15 cellular contexts compared by ENCODE assay signal in genomic region chr11:50078946-50079345, GRCh38. TPM values are rescaled to one million over a fixed set of nuclear protein-coding genes. Genes with fewer than 3 reads are reported as not detected.
A peak's percentile ranks its signal among the peaks of the same experiment; 100 is the strongest.
DNase-seq lines count a peak whose midpoint lies in the region; TF ChIP-seq lines count a peak whose summit lies in the region.
"Not testable (repeated sequence)": the region's sequence is repeated elsewhere in the genome, so short reads cannot be mapped to it uniquely, and the experiment has no call there.
"Had no signal": no experiment of that assay in that cellular context is flagged by ENCODE, and none has a peak within 500 bp of the region (broad histone marks: within the 10 kb centered on the region; RNA-seq: fewer than 3 reads in every experiment).

No MANE protein-coding gene starts in this region.

- not testable (repeated sequence) for H3K79me2 ChIP-seq in PC-9 (ENCODE audit: low read depth)

- H3K27ac ChIP-seq in PC-9 (0 out of 2 replicates have a peak overlapping the region, but pooled peaks have one; percentile 12), epithelial cell of prostate (peak overlapping the region; percentile 59)

- not testable (repeated sequence) for H3K4me3 ChIP-seq in MG63, PC-9

- not testable (repeated sequence) for H3K9me2 ChIP-seq in PC-9 (ENCODE audit: insufficient read depth)

- H3K9me3 ChIP-seq in MG63; PC-9 (ENCODE audit: insufficient read depth, low read depth): not testable (repeated sequence)

- intact Hi-C loops in PC-9 (cut with micrococcal nuclease; ENCODE audit: unreplicated experiment), result not testable (repeated sequence)

- POLR2A ChIA-PET in PC-9 (lab: Charles Lee; ENCODE audit: unreplicated experiment), result not testable (repeated sequence)

- not testable (repeated sequence) for H3F3A ChIP-seq in PC-9 (ENCODE audit: insufficient read depth, low read depth)

- not testable (repeated sequence) for H3K27me3 ChIP-seq in MG63; PC-9 (ENCODE audit: insufficient read depth, low read depth)

- H2AFZ ChIP-seq in PC-9, result not testable (repeated sequence)

- CTCF ChIA-PET in PC-9 (lab: Charles Lee), result not testable (repeated sequence)

- peaks cover 11% of the 10 kb centered on the region; the same call in 1 of the 2 replicates for H3K4me1 ChIP-seq in PC-9 (replicated peaks; ENCODE audit: insufficient read depth)

- TF ChIP-seq CTCF in PC-9 (conservative IDR thresholded peaks at IDR 0.05), result not testable (repeated sequence)

- not testable (repeated sequence) for BruUV-seq in PC-9 (replicated peaks; lab: Mats Ljungman, UMichigan)

- H3K4me2 ChIP-seq in PC-9, result not testable (repeated sequence)

- DNase-seq in A172 (ENCODE audit: low spot score) (peak; percentile 86), ELR (ENCODE audit: low read depth) (peak; percentile 18), MG63 (peak; percentile 49), amniotic epithelial cell (ENCODE audit: low read depth) (peak; percentile 7), epithelial cell of prostate (ENCODE audit: low read depth, low spot score) (peak; percentile 6), iris pigment epithelial cell (ENCODE audit: low read depth) (peak; percentile 48), stromal cell of bone marrow (ENCODE audit: low read depth) (peak; percentile 96)
- not testable (repeated sequence) for DNase-seq in PC-9

- H4K20me1 ChIP-seq in PC-9 (ENCODE audit: insufficient read depth), result not testable (repeated sequence)

- H3K36me3 ChIP-seq in MG63; PC-9 (ENCODE audit: low read depth): not testable (repeated sequence)

RNA-seq across cellular contexts. Expression of gene OR4C45, which starts 46.3 kb away (rescaled TPM):
- not detected in 2 replicates for total RNA-seq in A172 (2014; rRNA removed; shearing (Covaris generic))
- not detected in 2 replicates for total RNA-seq in MG63 (2014; rRNA removed; shearing (Covaris generic); ENCODE audit: low replicate concordance)
- total RNA-seq in PC-9 (2021), result not detected in 2 replicates
- total RNA-seq: CD4-positive, alpha-beta T cell; Daoy; GM12878; GM23338; HFFc6; LHCN-M2; SK-MEL-5 had no signal
